22 cellular contexts compared by ENCODE assay signal in the genomic region with DNA sequence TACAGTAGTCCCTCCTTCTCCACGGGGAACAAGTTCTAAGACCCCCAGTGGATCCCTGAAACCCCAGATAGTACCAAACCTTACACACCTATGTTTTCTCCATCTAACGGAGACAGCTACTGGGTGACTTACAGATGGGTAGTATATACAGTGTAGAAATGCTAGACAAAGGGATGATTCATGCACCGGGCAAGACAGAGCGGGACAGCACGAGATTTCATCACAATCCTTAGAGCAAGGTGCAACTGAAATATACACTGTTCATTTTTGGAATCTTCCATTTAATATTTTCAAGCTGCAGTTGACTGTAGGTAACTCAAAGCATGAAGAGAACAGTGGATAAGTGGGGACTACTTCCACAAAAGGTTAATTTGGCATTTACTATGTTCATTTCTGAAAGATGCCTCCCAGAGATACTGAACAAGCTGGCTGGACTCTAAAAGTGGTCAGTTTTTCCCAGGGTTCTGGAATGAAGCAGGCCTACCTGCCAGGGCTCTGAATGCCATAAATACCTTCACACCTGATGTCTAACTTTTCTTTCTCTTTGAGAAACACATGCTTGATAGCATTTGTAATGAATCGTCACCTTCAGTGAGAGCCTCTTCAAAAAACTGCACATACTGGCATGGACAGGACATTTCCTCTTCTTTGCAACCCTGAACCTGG.
A peak's percentile ranks its signal among the peaks of the same experiment; 100 is the strongest.
DNase-seq lines count a peak whose midpoint lies in the region; ATAC-seq, FAIRE-seq and TF ChIP-seq lines count a peak whose summit lies in the region.
"Had no signal": no experiment of that assay in that cellular context is flagged by ENCODE, and none has a peak within 500 bp of the region (broad histone marks: within the 10 kb centered on the region; RNA-seq: fewer than 3 reads in every experiment).

No MANE protein-coding gene starts in this region.

- no peaks in the 10 kb centered on the region for H3K27me3 ChIP-seq in CD8-positive, alpha-beta T cell (ENCODE audit: insufficient read depth, low read length)
- no peaks in the 10 kb centered on the region for H3K27me3 ChIP-seq in endothelial cell of umbilical vein (ENCODE audit: control insufficient read depth in 2 of 2, insufficient read depth in 2 of 2, low read length in 2 of 2)
- H3K27me3 ChIP-seq: cardiac muscle cell, dorsolateral prefrontal cortex, heart right ventricle, uterus had no signal

- dilution Hi-C loops in endothelial cell of umbilical vein (cut with MboI; ENCODE audit: extremely low pct_ligation_motif_present, low sequenced_read_pairs): no loop called here

- CTCF ChIA-PET in CD8-positive, alpha-beta T cell (lab: Charles Lee): interaction anchor here (1.7 kb wide), 1 partner anchor 27 kb away, joined by 5 read pairs; no protein-coding TSS in a partner anchor
- CTCF ChIA-PET in endothelial cell of umbilical vein (lab: Charles Lee): interaction anchor here (1.2 kb wide), 1 partner anchor 20 kb away, joined by 4 read pairs; no protein-coding TSS in a partner anchor

- H3K4me1 Mint-ChIP-seq in CD8-positive, alpha-beta T cell (ENCODE audit: low read depth): peaks cover 66% of the 10 kb centered on the region
- H3K4me1 Mint-ChIP-seq in memory B cell: peaks cover 19% of the 10 kb centered on the region

- H3K9me1 ChIP-seq in endothelial cell of umbilical vein (replicated peaks; ENCODE audit: control insufficient read depth, extremely low read depth, insufficient read depth, low read length): no peaks in the 10 kb centered on the region

- no peak overlapping the region for H3K4me3 ChIP-seq in CD8-positive, alpha-beta T cell (ENCODE audit: low read depth, low read length)
- no peak overlapping the region for H3K4me3 ChIP-seq in endothelial cell of umbilical vein (replicated peaks in 1 of 3; ENCODE audit: insufficient read depth in 1 of 3, low read depth in 1 of 3, low read length in 3 of 3)
- H3K4me3 ChIP-seq: cardiac muscle cell, dorsolateral prefrontal cortex, GM12878, heart right ventricle, psoas muscle, uterus had no signal

- no peak overlapping the region for H3K4me3 Mint-ChIP-seq in CD8-positive, alpha-beta T cell
- H3K4me3 Mint-ChIP-seq in memory B cell: no peak overlapping the region
- H3K4me3 Mint-ChIP-seq: activated naive CD8-positive, alpha-beta T cell treated with anti-CD3 and anti-CD28 coated beads, Interleukin-2, amount 50 U/mL, for 24 hours; activated T-cell treated with anti-CD3 and anti-CD28 coated beads, Interleukin-2, amount 50 U/mL, for 4 hours; neural crest cell had no signal

- BruUV-seq in endothelial cell of umbilical vein (replicated peaks; lab: Mats Ljungman, UMichigan): no TSS peak

- TF ChIP-seq CTCF in CD8-positive, alpha-beta T cell (IDR thresholded peaks at IDR 0.05): no peak
- no peak for TF ChIP-seq CTCF in endothelial cell of umbilical vein (IDR thresholded peaks at IDR 0.05; ENCODE audit: extremely low read depth in 1 of 2, insufficient read depth in 1 of 2, low read depth in 1 of 2, low read length in 2 of 2)

- H2AFZ ChIP-seq in endothelial cell of umbilical vein (ENCODE audit: low read depth, low read length): no peak overlapping the region

- POLR2A ChIA-PET in CD8-positive, alpha-beta T cell (lab: Charles Lee): no interaction called here
- POLR2A ChIA-PET in endothelial cell of umbilical vein (lab: Charles Lee): no interaction called here

- H3K27ac Mint-ChIP-seq in CD8-positive, alpha-beta T cell: peak overlapping the region; percentile 25
- peak overlapping the region; percentile 45 for H3K27ac Mint-ChIP-seq in memory B cell
- H3K27ac Mint-ChIP-seq: activated naive CD8-positive, alpha-beta T cell treated with anti-CD3 and anti-CD28 coated beads, Interleukin-2, amount 50 U/mL, for 24 hours had no signal

- no peaks in the 10 kb centered on the region for H3K9me3 Mint-ChIP-seq in CD8-positive, alpha-beta T cell
- no peaks in the 10 kb centered on the region for H3K9me3 Mint-ChIP-seq in memory B cell
- H3K9me3 Mint-ChIP-seq: activated naive CD8-positive, alpha-beta T cell treated with anti-CD3 and anti-CD28 coated beads, Interleukin-2, amount 50 U/mL, for 24 hours; activated T-cell treated with anti-CD3 and anti-CD28 coated beads, Interleukin-2, amount 50 U/mL, for 4 hours; neural crest cell had no signal

- peaks cover 19% of the 10 kb centered on the region for H3K36me3 Mint-ChIP-seq in CD8-positive, alpha-beta T cell
- H3K36me3 Mint-ChIP-seq in memory B cell: peaks cover 5% of the 10 kb centered on the region

- no peaks in the 10 kb centered on the region for H4K20me1 ChIP-seq in endothelial cell of umbilical vein (replicated peaks; ENCODE audit: control insufficient read depth, extremely low read depth, insufficient read depth, low read length)

- no peaks in the 10 kb centered on the region for H3K36me3 ChIP-seq in CD8-positive, alpha-beta T cell (ENCODE audit: insufficient read depth, low read length)
- no peaks in the 10 kb centered on the region for H3K36me3 ChIP-seq in endothelial cell of umbilical vein (ENCODE audit: control insufficient read depth in 2 of 2, extremely low read depth in 1 of 2, insufficient read depth in 2 of 2, low read length in 2 of 2)
- H3K36me3 ChIP-seq: cardiac muscle cell, uterus had no signal

- peaks cover 15% of the 10 kb centered on the region for H3K4me1 ChIP-seq in CD8-positive, alpha-beta T cell (ENCODE audit: insufficient read depth, low read length)
- H3K4me1 ChIP-seq in endothelial cell of umbilical vein (ENCODE audit: control insufficient read depth, extremely low read depth, insufficient read depth, low read length): peaks cover 8% of the 10 kb centered on the region
- H3K4me1 ChIP-seq: uterus had no signal

- no peak for ATAC-seq in CD8-positive, alpha-beta T cell
- ATAC-seq in memory B cell (ENCODE audit: low read depth): no peak
- ATAC-seq: activated naive CD8-positive, alpha-beta T cell treated with anti-CD3 and anti-CD28 coated beads, Interleukin-2, amount 50 U/mL, for 24 hours; activated T-cell treated with anti-CD3 and anti-CD28 coated beads, Interleukin-2, amount 50 U/mL, for 4 hours; GM12878; heart right ventricle; psoas muscle had no signal

- DNase-seq in CD8-positive, alpha-beta T cell: no peak
- peak; percentile 80 for DNase-seq in HPDE6-E6E7 (ENCODE audit: extremely low spot score)
- no peak for DNase-seq in endothelial cell of umbilical vein (ENCODE audit: low read depth, low spot score)
- no peak for DNase-seq in memory B cell (ENCODE audit: low spot score in 2 of 2)
- DNase-seq in NCI-H2029 (lab: John Stamatoyannopoulos, UW): no peak
- no peak for DNase-seq in middle frontal gyrus (ENCODE audit: extremely low spot score, low spot score)
- no peak for DNase-seq in RCC 7860 (ENCODE audit: low spot score)
- DNase-seq: activated naive CD8-positive, alpha-beta T cell treated with anti-CD3 and anti-CD28 coated beads, Interleukin-2, amount 50 U/mL, for 24 hours; activated T-cell treated with anti-CD3 and anti-CD28 coated beads, Interleukin-2, amount 50 U/mL, for 4 hours; AML-193; dorsolateral prefrontal cortex; GDM1; heart right ventricle; NCI-H1436 treated with DMSO at 0.1 percent for 48 hours; NCI-H345; psoas muscle; small intestine; stimulated activated CD4-positive, alpha-beta T cell treated with anti-CD3 and anti-CD28 coated beads, Interleukin-4, amount 100 ng/mL, for 24 hours; uterus had no signal

- FAIRE-seq in endothelial cell of umbilical vein (lab: Jason Lieb, UNC) (no peak), RCC 7860 (lab: Jason Lieb, UNC) (no peak)
- FAIRE-seq: GM12878, small intestine had no signal

- no peaks in the 10 kb centered on the region for H3K9me3 ChIP-seq in CD8-positive, alpha-beta T cell (ENCODE audit: low read length)
- no peaks in the 10 kb centered on the region for H3K9me3 ChIP-seq in endothelial cell of umbilical vein (replicated peaks; ENCODE audit: control insufficient read depth, insufficient read depth, low read length)
- H3K9me3 ChIP-seq: heart right ventricle, psoas muscle, uterus had no signal

- H3K9ac ChIP-seq in endothelial cell of umbilical vein (replicated peaks; ENCODE audit: extremely low read depth, insufficient read depth, low read length): no peak overlapping the region

- no peak for TF ChIP-seq POLR2A in endothelial cell of umbilical vein (IDR thresholded peaks at IDR 0.05; ENCODE audit: low read depth, low read length)

- no peaks in the 10 kb centered on the region for H3K27me3 Mint-ChIP-seq in CD8-positive, alpha-beta T cell (ENCODE audit: low read depth)
- H3K27me3 Mint-ChIP-seq in memory B cell: no peaks in the 10 kb centered on the region
- H3K27me3 Mint-ChIP-seq: activated naive CD8-positive, alpha-beta T cell treated with anti-CD3 and anti-CD28 coated beads, Interleukin-2, amount 50 U/mL, for 24 hours had no signal

- intact Hi-C loops in CD8-positive, alpha-beta T cell (cut with DNase I, micrococcal nuclease): no loop called here
- intact Hi-C loops in endothelial cell of umbilical vein (cut with micrococcal nuclease): no loop called here

- H3K79me2 ChIP-seq in endothelial cell of umbilical vein (ENCODE audit: control insufficient read depth, insufficient read depth, low read length): no peaks in the 10 kb centered on the region

- no peak overlapping the region for H3K4me2 ChIP-seq in endothelial cell of umbilical vein (ENCODE audit: insufficient read depth, low read length)

- no peak overlapping the region for H3K27ac ChIP-seq in CD8-positive, alpha-beta T cell (ENCODE audit: low read depth, low read length)
- H3K27ac ChIP-seq in endothelial cell of umbilical vein (ENCODE audit: insufficient read depth, low read depth, low read length): no peak overlapping the region
- H3K27ac ChIP-seq: cardiac muscle cell, dorsolateral prefrontal cortex, heart right ventricle, psoas muscle, uterus had no signal

TF ChIP-seq in endothelial cell of umbilical vein, 7 proteins besides CTCF, POLR2A, EP300 and RAD21:
- TF ChIP-seq MYC (IDR thresholded peaks at IDR 0.05; ENCODE audit: low read depth, low read length) (no peak), POLR2AphosphoS5 (IDR thresholded peaks at IDR 0.05; ENCODE audit: insufficient read depth, low read depth, low read length) (no peak), JUN (IDR thresholded peaks at IDR 0.05; ENCODE audit: borderline replicate concordance, insufficient read depth, insufficient read length, low read depth) (no peak), FOS (IDR thresholded peaks at IDR 0.05; ENCODE audit: borderline replicate concordance, insufficient read depth, low read length) (peak; percentile 6)
- TF ChIP-seq, protein P1, sequence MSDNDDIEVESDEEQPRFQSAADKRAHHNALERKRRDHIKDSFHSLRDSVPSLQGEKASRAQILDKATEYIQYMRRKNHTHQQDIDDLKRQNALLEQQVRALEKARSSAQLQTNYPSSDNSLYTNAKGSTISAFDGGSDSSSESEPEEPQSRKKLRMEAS (IDR thresholded peaks at IDR 0.05; ENCODE audit: insufficient read depth, insufficient read length): no peak
